8 cellular contexts compared by ENCODE assay signal in the genomic region with DNA sequence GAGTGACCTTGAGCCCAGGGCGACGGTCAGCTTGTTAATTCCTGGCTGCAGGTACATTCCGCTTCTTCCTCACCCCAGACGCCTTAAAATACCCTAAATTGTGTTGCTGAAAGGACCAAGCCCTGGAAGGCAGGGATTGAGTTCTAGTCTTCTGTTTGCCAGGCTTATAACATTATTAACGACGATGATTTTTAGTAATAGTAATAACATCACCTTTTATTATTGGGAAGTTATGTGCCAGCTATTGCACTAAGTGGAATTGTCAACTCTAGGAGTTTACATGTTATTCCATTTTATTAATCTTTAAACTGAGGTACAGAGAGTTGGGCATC. TPM values are rescaled to one million over a fixed set of nuclear protein-coding genes. Genes with fewer than 3 reads are reported as not detected.
A peak's percentile ranks its signal among the peaks of the same experiment; 100 is the strongest.
DNase-seq lines count a peak whose midpoint lies in the region; TF ChIP-seq lines count a peak whose summit lies in the region.

No MANE protein-coding gene starts in this region.

- no peaks in the 10 kb centered on the region for H3K27me3 ChIP-seq in CD8-positive, alpha-beta memory T cell (ENCODE audit: insufficient read depth, low read length, poor library complexity, severe bottlenecking)
- no peaks in the 10 kb centered on the region for H3K27me3 ChIP-seq in Peyer's patch

- H3K27me3 Mint-ChIP-seq in CD8-positive, alpha-beta memory T cell = peaks cover 0 to 4% of the 10 kb centered on the region in 2 donors
- H3K27me3 Mint-ChIP-seq in osteocyte (ENCODE audit: unreplicated experiment) = no peaks in the 10 kb centered on the region

- peak overlapping the region; percentile 95 to 100 (median 100) for H3K27ac Mint-ChIP-seq in CD8-positive, alpha-beta memory T cell
- peak overlapping the region; percentile 98 for H3K27ac Mint-ChIP-seq in osteocyte (ENCODE audit: unreplicated experiment)

- peak overlapping the region; percentile 93 to 99 (median 97) for H3K4me3 Mint-ChIP-seq in CD8-positive, alpha-beta memory T cell
- H3K4me3 Mint-ChIP-seq in osteocyte (ENCODE audit: unreplicated experiment) = peak overlapping the region; percentile 98

- POLR2A ChIA-PET in CD8-positive, alpha-beta memory T cell (lab: Charles Lee) = interaction anchor here (0.7 to 1.5 kb wide), 7 partner anchors 21 to 664 kb away, joined by 3 to 19 read pairs (median 4); a partner anchor contains a TSS

- peaks cover 19% of the 10 kb centered on the region for H3K4me1 ChIP-seq in CD8-positive, alpha-beta memory T cell (ENCODE audit: insufficient read depth, low read length)
- H3K4me1 ChIP-seq in Peyer's patch = peaks cover 0 to 35% (median 0%) of the 10 kb centered on the region in 4 donors

- no peaks in the 10 kb centered on the region for H3K36me3 ChIP-seq in CD8-positive, alpha-beta memory T cell (ENCODE audit: insufficient read depth, low read length)
- peaks cover 0 to 16% (median 0%) of the 10 kb centered on the region in 3 donors for H3K36me3 ChIP-seq in Peyer's patch

- DNase-seq in CD8-positive, alpha-beta memory T cell = no peak
- DNase-seq in Peyer's patch = no peak
- DNase-seq in epithelial cell of prostate (ENCODE audit: low read depth, low spot score) = no peak
- DNase-seq in osteocyte (ENCODE audit: extremely low spot score, unreplicated experiment) = no peak
- DNase-seq in 8988T = no peak
- DNase-seq in T-helper 9 cell = no peak
- no peak for DNase-seq in NCI-H1417 (lab: John Stamatoyannopoulos, UW)
- DNase-seq in stimulated activated CD4-positive, alpha-beta T cell treated with anti-CD3 and anti-CD28 coated beads, Interleukin-4, amount 100 ng/mL, for 4 hours = no peak

- no peaks in the 10 kb centered on the region for H3K9me3 ChIP-seq in CD8-positive, alpha-beta memory T cell (ENCODE audit: low read length)
- no peaks in the 10 kb centered on the region for H3K9me3 ChIP-seq in Peyer's patch

- H3K36me3 Mint-ChIP-seq in CD8-positive, alpha-beta memory T cell = peaks cover 0 to 34% (median 0%) of the 10 kb centered on the region in 3 donors
- H3K36me3 Mint-ChIP-seq in osteocyte (ENCODE audit: unreplicated experiment) = peaks cover 3% of the 10 kb centered on the region

- TF ChIP-seq CTCF in Peyer's patch (IDR thresholded peaks at IDR 0.05) (no peak), osteocyte (IDR thresholded peaks at IDR 0.05) (no peak)

- peak overlapping the region; percentile 88 for H3K4me3 ChIP-seq in CD8-positive, alpha-beta memory T cell (ENCODE audit: low read length)
- peak overlapping the region; percentile 63 to 92 (median 66) for H3K4me3 ChIP-seq in Peyer's patch

- peak in 1 of 2 donors; percentile 24 for TF ChIP-seq POLR2A in Peyer's patch (IDR thresholded peaks at IDR 0.05)

- H3K4me1 Mint-ChIP-seq in CD8-positive, alpha-beta memory T cell = peaks cover 37 to 41% (median 38%) of the 10 kb centered on the region in 3 donors
- peaks cover 24% of the 10 kb centered on the region for H3K4me1 Mint-ChIP-seq in osteocyte (ENCODE audit: unreplicated experiment)

- H3K27ac ChIP-seq in CD8-positive, alpha-beta memory T cell (ENCODE audit: low read depth, low read length) = peak overlapping the region; percentile 95
- H3K27ac ChIP-seq in Peyer's patch = peak overlapping the region; percentile 88 to 97 (median 92)
- H3K27ac ChIP-seq in epithelial cell of prostate = peak overlapping the region; percentile 64

- CTCF ChIA-PET in CD8-positive, alpha-beta memory T cell (lab: Charles Lee) = interaction anchor here (0.9 to 9.5 kb wide), 10 partner anchors 12 to 287 kb away, joined by 3 to 108 read pairs (median 6); a partner anchor contains a TSS

- H3K9me3 Mint-ChIP-seq in CD8-positive, alpha-beta memory T cell = no peaks in the 10 kb centered on the region
- no peaks in the 10 kb centered on the region for H3K9me3 Mint-ChIP-seq in osteocyte (ENCODE audit: unreplicated experiment)

RNA-seq across cellular contexts. Expression of a gene that starts 0.4 kb away (rescaled TPM):
- 10 to 100 TPM; 28.6 to 30.1 TPM for total RNA-seq in CD8-positive, alpha-beta memory T cell
- 64.2 TPM for polyA plus RNA-seq in CD8-positive, alpha-beta memory T cell
- total RNA-seq in Peyer's patch (10 to 100 TPM; 44.5 to 45.8 (median 45.2) TPM), osteocyte (10.4 and 10.8 TPM in 2 replicates)

RNA-seq across cellular contexts. Expression of a gene that starts 0.7 kb away (rescaled TPM):
- total RNA-seq in CD8-positive, alpha-beta memory T cell = 10 to 100 TPM; 31.7 to 32.8 TPM
- polyA plus RNA-seq in CD8-positive, alpha-beta memory T cell = 29.9 TPM
- 10 to 100 TPM; 17.8 to 33.8 (median 24.3) TPM for total RNA-seq in Peyer's patch
- 16.7 and 21.4 TPM in 2 replicates for total RNA-seq in osteocyte
